Comparison of ENCODE assay signal across 8 cellular contexts in genomic region chr3:45688882-45689786, GRCh38. TPM values are rescaled to one million over a fixed set of nuclear protein-coding genes. Genes with fewer than 3 reads are reported as not detected.
DNase-seq lines count a peak whose midpoint lies in the region; ATAC-seq, FAIRE-seq and TF ChIP-seq lines count a peak whose summit lies in the region.

A gene with protein sequence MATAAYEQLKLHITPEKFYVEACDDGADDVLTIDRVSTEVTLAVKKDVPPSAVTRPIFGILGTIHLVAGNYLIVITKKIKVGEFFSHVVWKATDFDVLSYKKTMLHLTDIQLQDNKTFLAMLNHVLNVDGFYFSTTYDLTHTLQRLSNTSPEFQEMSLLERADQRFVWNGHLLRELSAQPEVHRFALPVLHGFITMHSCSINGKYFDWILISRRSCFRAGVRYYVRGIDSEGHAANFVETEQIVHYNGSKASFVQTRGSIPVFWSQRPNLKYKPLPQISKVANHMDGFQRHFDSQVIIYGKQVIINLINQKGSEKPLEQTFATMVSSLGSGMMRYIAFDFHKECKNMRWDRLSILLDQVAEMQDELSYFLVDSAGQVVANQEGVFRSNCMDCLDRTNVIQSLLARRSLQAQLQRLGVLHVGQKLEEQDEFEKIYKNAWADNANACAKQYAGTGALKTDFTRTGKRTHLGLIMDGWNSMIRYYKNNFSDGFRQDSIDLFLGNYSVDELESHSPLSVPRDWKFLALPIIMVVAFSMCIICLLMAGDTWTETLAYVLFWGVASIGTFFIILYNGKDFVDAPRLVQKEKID (plus strand): TSS chr3:45689396. CDS start chr3:45689466, 70 bp downstream.

- peaks cover 4 to 7% of the 10 kb centered on the region in 2 donors for H3K27me3 Mint-ChIP-seq in natural killer cell (ENCODE audit: low read depth in 2 of 2)

- ATAC-seq in natural killer cell: peak; percentile 84 to 94 (median 87)

- DNase-seq in EL: peak; percentile 99
- peak; percentile 77 for DNase-seq in H54 (ENCODE audit: insufficient read length, low spot score)
- DNase-seq in activated T-helper 9 cell treated with anti-CD3 and anti-CD28 coated beads, Interleukin-2, amount 50 U/mL, for 16 hours (ENCODE audit: low read depth): peak; percentile 93
- peak; percentile 98 for DNase-seq in fibroblast of peridontal ligament (ENCODE audit: extremely low read depth)
- DNase-seq in natural killer cell: peak; percentile 97
- peak; percentile 96 for DNase-seq in stimulated activated naive CD4-positive, alpha-beta T cell treated with Interleukin-2 at 50 U/mL for 16 hours (lab: John Stamatoyannopoulos, UW)

- TF ChIP-seq CTCF in Loucy (conservative IDR thresholded peaks at IDR 0.05; ENCODE audit: low read length) (no peak), natural killer cell (IDR thresholded peaks at IDR 0.05) (no peak)

- peak within 1 kb of the TSS; percentile 98 for H3K9ac ChIP-seq in Loucy (ENCODE audit: low read depth, low read length, poor library complexity, severe bottlenecking)

- peaks cover 7% of the 10 kb centered on the region for H3K36me3 Mint-ChIP-seq in natural killer cell

- H3K4me3 Mint-ChIP-seq in natural killer cell: peak within 1 kb of the TSS; percentile 99

- TF ChIP-seq POLR2A in H54 (IDR thresholded peaks at IDR 0.05; ENCODE audit: low read depth, low read length) (peak; percentile 93), Raji (IDR thresholded peaks at IDR 0.05; ENCODE audit: insufficient read depth, low read depth, low read length) (peak; percentile 84)

- FAIRE-seq in H54 (lab: Jason Lieb, UNC): peak; percentile 94

- peaks cover 56% of the 10 kb centered on the region in 2 donors for H3K4me1 Mint-ChIP-seq in natural killer cell

- peak within 1 kb of the TSS; percentile 97 to 100 for H3K27ac Mint-ChIP-seq in natural killer cell

- peaks cover 7% of the 10 kb centered on the region for H3K27me3 ChIP-seq in Loucy (ENCODE audit: insufficient read depth, low read length, poor library complexity, severe bottlenecking)

- H3K9me2 ChIP-seq in Loucy (replicated peaks; ENCODE audit: low read depth, low read length): no peaks in the 10 kb centered on the region

- intact Hi-C loops in natural killer cell (cut with micrococcal nuclease): loop anchor here (2.0 kb wide), 1 partner anchor 24 kb away; no protein-coding TSS in a partner anchor

- H3K4me3 ChIP-seq in Loucy (ENCODE audit: low read length, poor library complexity, severe bottlenecking): peak within 1 kb of the TSS; percentile 99

- H3K9me3 ChIP-seq in Loucy (ENCODE audit: insufficient read depth, low read depth, low read length): no peaks in the 10 kb centered on the region

- H3K36me3 ChIP-seq in Loucy (ENCODE audit: insufficient read depth, low read length): peaks cover 14% of the 10 kb centered on the region; the same call in 1 of the 2 replicates

- H2AFZ ChIP-seq in Loucy (ENCODE audit: low read length): peak within 1 kb of the TSS; percentile 90

- peaks cover 49% of the 10 kb centered on the region for H3K79me2 ChIP-seq in Loucy (ENCODE audit: insufficient read depth, low read length)

- no peaks in the 10 kb centered on the region for H3K9me3 Mint-ChIP-seq in natural killer cell

- peaks cover 22% of the 10 kb centered on the region for H3F3A ChIP-seq in Loucy (ENCODE audit: low read depth)

- H3K4me1 ChIP-seq in Loucy (ENCODE audit: insufficient read depth, low read length, poor library complexity, severe bottlenecking): peaks cover 40% of the 10 kb centered on the region

- peak within 1 kb of the TSS; percentile 88 for H3K4me2 ChIP-seq in Loucy (ENCODE audit: low read depth, low read length, poor library complexity, severe bottlenecking)

- H4K20me1 ChIP-seq in Loucy (ENCODE audit: insufficient read depth, low read length, poor library complexity, severe bottlenecking): peaks cover 46% of the 10 kb centered on the region

RNA-seq across cellular contexts. Expression of the gene that starts here (rescaled TPM):
- 100 to 1,000 TPM in 1 of 3 donors, 10 to 100 TPM in 2; 93.2 to 110 (median 93.9) TPM for total RNA-seq in natural killer cell

Comparison
In these comparisons a context has a peak if more than half of its experiments do, and no peak if none do; other contexts are left out.
1. Peak in every context shown above with its lines: DNase-seq, ATAC-seq and H3K4me3 ChIP-seq.